13 cellular contexts compared by ENCODE assay signal in genomic region chr2:216644846-216645635, GRCh38. TPM values are rescaled to one million over a fixed set of nuclear protein-coding genes. Genes with fewer than 3 reads are reported as not detected.
DNase-seq lines count a peak whose midpoint lies in the region; ATAC-seq and TF ChIP-seq lines count a peak whose summit lies in the region.
"Had no signal": no experiment of that assay in that cellular context is flagged by ENCODE, and none has a peak within 500 bp of the region (broad histone marks: within the 10 kb centered on the region; RNA-seq: fewer than 3 reads in every experiment).

No MANE protein-coding gene starts in this region.

- H3K4me3 Mint-ChIP-seq in nephron: peak overlapping the region in 1 of 3 experiments; percentile 53
- H3K4me3 Mint-ChIP-seq: activated naive CD8-positive, alpha-beta T cell had no signal

- peaks cover 4% of the 10 kb centered on the region for H3K27me3 Mint-ChIP-seq in nephron (ENCODE audit: low read depth)

- ATAC-seq in heart right ventricle: peak in 6 of 8 donors; percentile 27 to 64 (median 51)
- ATAC-seq in Right ventricle myocardium superior (ENCODE audit: poor library complexity): no peak
- no peak for ATAC-seq in HG03442 (IDR thresholded peaks at IDR 0.05; ENCODE audit: unreplicated experiment)
- no peak for ATAC-seq in GM18858 (IDR thresholded peaks at IDR 0.05; ENCODE audit: unreplicated experiment)
- no peak for ATAC-seq in GM19397 (IDR thresholded peaks at IDR 0.05; ENCODE audit: unreplicated experiment)
- ATAC-seq: PC-3 had no signal

- peaks cover 60% of the 10 kb centered on the region for H3K36me3 Mint-ChIP-seq in nephron (ENCODE audit: low read depth)
- H3K36me3 Mint-ChIP-seq: activated naive CD8-positive, alpha-beta T cell had no signal

- peaks cover 55% of the 10 kb centered on the region for H3K4me1 Mint-ChIP-seq in nephron

- H3K36me3 ChIP-seq in heart right ventricle (peaks cover 0 to 13% (median 0%) of the 10 kb centered on the region in 9 donors), uterus (no peaks in the 10 kb centered on the region)
- H3K36me3 ChIP-seq: ovary, upper lobe of left lung had no signal

- H3K9me3 Mint-ChIP-seq in nephron: no peaks in the 10 kb centered on the region

- H3K9me3 ChIP-seq in heart right ventricle (no peaks in the 10 kb centered on the region), uterus (no peaks in the 10 kb centered on the region)
- H3K9me3 ChIP-seq: ovary, upper lobe of left lung had no signal

- 55 to 57% methylated on average over 4 of the region's 4 CpGs for WGBS in heart right ventricle, 2 donors

- TF ChIP-seq CTCF in heart right ventricle (IDR thresholded peaks at IDR 0.05) (no peak), coronary artery (IDR thresholded peaks at IDR 0.05) (no peak), nephron (IDR thresholded peaks at IDR 0.05; ENCODE audit: unreplicated experiment in 3 of 3) (no peak), uterus (IDR thresholded peaks at IDR 0.05) (no peak)

- H3K27ac ChIP-seq in heart right ventricle: peak overlapping the region in 8 of 10 donors; percentile 32 to 80 (median 62)
- H3K27ac ChIP-seq in coronary artery: peak overlapping the region; percentile 6 to 79
- peak overlapping the region; percentile 37 to 57 for H3K27ac ChIP-seq in uterus

- H3K4me1 ChIP-seq in heart right ventricle (peaks cover 8 to 47% (median 27%) of the 10 kb centered on the region in 9 donors), uterus (peaks cover 0 to 7% of the 10 kb centered on the region in 2 donors)

- peak overlapping the region; percentile 88 to 94 (median 91) for H3K27ac Mint-ChIP-seq in nephron
- H3K27ac Mint-ChIP-seq: activated naive CD8-positive, alpha-beta T cell had no signal

- no peak for DNase-seq in heart right ventricle
- DNase-seq in Right ventricle myocardium superior: no peak
- DNase-seq in coronary artery (ENCODE audit: low spot score): no peak
- no peak for DNase-seq in uterus
- DNase-seq: cerebellar nuclear complex, ovary, PC-3, upper lobe of left lung had no signal

- no peaks in the 10 kb centered on the region for H3K27me3 ChIP-seq in heart right ventricle
- no peaks in the 10 kb centered on the region for H3K27me3 ChIP-seq in uterus
- H3K27me3 ChIP-seq: ovary, upper lobe of left lung had no signal

- no peak for TF ChIP-seq POLR2A in uterus (IDR thresholded peaks at IDR 0.05)

- H3K4me3 ChIP-seq in heart right ventricle: no peak overlapping the region
- no peak overlapping the region for H3K4me3 ChIP-seq in coronary artery
- H3K4me3 ChIP-seq in uterus: no peak overlapping the region
- H3K4me3 ChIP-seq: ovary, upper lobe of left lung had no signal

- intact Hi-C loops in heart right ventricle (cut with DNase I) (loop anchor here in 1 of 10 donors (5.0 kb wide), 1 partner anchor 108 kb away; no protein-coding TSS in a partner anchor), Right ventricle myocardium superior (cut with DNase I) (no loop called here), uterus (cut with DNase I; ENCODE audit: low total_unique reads) (no loop called here)

RNA-seq across cellular contexts. Expression of gene IGFBP2, which starts 11.8 kb away (rescaled TPM):
- total RNA-seq in heart right ventricle: 100 to 1,000 TPM in 6 of 10 donors, 10 to 100 TPM in 4; 26.0 to 361 (median 109) TPM
- 100 to 1,000 TPM in 1 of 2 donors, 10 to 100 TPM in 1; 75.4 to 171 TPM for polyA plus RNA-seq in heart right ventricle
- 51.1 TPM for total RNA-seq in Right ventricle myocardium superior
- total RNA-seq in uterus: 100 to 1,000 TPM in 2 of 4 donors, 10 to 100 TPM in 2; 59.5 to 398 (median 102) TPM

RNA-seq across cellular contexts. Expression of gene IGFBP5, which starts 50.3 kb away (rescaled TPM):
- total RNA-seq in heart right ventricle (100 to 1,000 TPM; 107 to 267 (median 162) TPM), Right ventricle myocardium superior (134 TPM), uterus (1,000 to 10,000 TPM in 1 of 4 donors, 100 to 1,000 TPM in 3; 480 to 2,812 (median 618) TPM)
- polyA plus RNA-seq in heart right ventricle: 10 to 100 TPM; 67.1 to 70.6 TPM

Comparison
In these comparisons a context has a peak if more than half of its experiments do, and no peak if none do; other contexts are left out.
1. ATAC-seq: peak in heart right ventricle (6 of 8); none in Right ventricle myocardium superior (single experiment), HG03442 (single experiment), GM18858 (single experiment) and GM19397 (single experiment).
2. Peak in every context shown above with its lines, with median percentiles within 50 percentile points of each other: H3K27ac ChIP-seq.